In genomic region chr3:152270944-152271343, GRCh38 we compare ENCODE assay signal across 8 cellular contexts. TPM values are rescaled to one million over a fixed set of nuclear protein-coding genes. Genes with fewer than 3 reads are reported as not detected.
DNase-seq lines count a peak whose midpoint lies in the region; ATAC-seq and TF ChIP-seq lines count a peak whose summit lies in the region.

No MANE protein-coding gene starts in this region.

- H3K9me3 ChIP-seq in HCT116 (ENCODE audit: control insufficient read depth in 1 of 2, insufficient read depth in 1 of 2, low read depth in 1 of 2, low read length in 2 of 2): no peaks in the 10 kb centered on the region

- TF ChIP-seq CTCF in HCT116 (IDR thresholded peaks at IDR 0.05 in 2 of 3, conservative IDR thresholded peaks at IDR 0.05 in 1 of 3; ENCODE audit: borderline replicate concordance in 1 of 3, insufficient read depth in 1 of 3, low read depth in 2 of 3, low read length in 2 of 3): no peak
- TF ChIP-seq CTCF in VCaP (conservative IDR thresholded peaks at IDR 0.05): no peak
- TF ChIP-seq CTCF in foreskin fibroblast (IDR thresholded peaks at IDR 0.05; ENCODE audit: low read depth, low read length): no peak

- H2AFZ ChIP-seq in HCT116 (ENCODE audit: low read depth, low read length, poor library complexity, severe bottlenecking): no peak overlapping the region

- no peaks in the 10 kb centered on the region for H3K9me2 ChIP-seq in HCT116 (ENCODE audit: insufficient read depth)

- DNase-seq in HCT116 (ENCODE audit: low read depth, low spot score) (no peak), foreskin fibroblast (no peak), NCI-H2227 (lab: John Stamatoyannopoulos, UW; ENCODE audit: unreplicated experiment) (no peak), SHP77 treated with DMSO at 0.1 percent for 48 hours (lab: John Stamatoyannopoulos, UW) (no peak), MV-4-11 (lab: John Stamatoyannopoulos, UW) (no peak)
- no peak for DNase-seq in stimulated activated CD4-positive, alpha-beta T cell treated with anti-CD3 and anti-CD28 coated beads, Interleukin-4, amount 100 ng/mL, for 24 hours

- H3K4me2 ChIP-seq in HCT116 (ENCODE audit: low read length): peak overlapping the region; percentile 72

- peaks cover 1% of the 10 kb centered on the region; the same call in 1 of the 2 replicates for H4K20me1 ChIP-seq in HCT116 (ENCODE audit: insufficient read depth)

- H3K27ac ChIP-seq in HCT116 (ENCODE audit: low read depth, low read length) (peak overlapping the region; percentile 90; the same call in 1 of the 2 replicates), VCaP (peak overlapping the region; percentile 97), skin epidermis (peak overlapping the region in 19 of 21 experiments; percentile 92 to 100 (median 98))

- peak overlapping the region; percentile 88; the same call in 1 of the 2 replicates for H3K9ac ChIP-seq in HCT116 (ENCODE audit: low read length)

- RAD21 ChIA-PET in HCT116 (lab: Charles Lee; ENCODE audit: low non-redundant PET in 1 of 2, low total read pairs in 2 of 2, uncharacterized antibody in 2 of 2, unreplicated experiment in 2 of 2): no interaction called here

- H3K4me1 ChIP-seq in HCT116 (ENCODE audit: control insufficient read depth in 1 of 2, insufficient read depth in 2 of 2, low read length in 2 of 2): peaks cover 52 to 61% of the 10 kb centered on the region in 2 experiments

- H3K79me2 ChIP-seq in HCT116 (ENCODE audit: insufficient read depth, low read length): peaks cover 71% of the 10 kb centered on the region

- no peak for TF ChIP-seq POLR2A in HCT116 (IDR thresholded peaks at IDR 0.05; ENCODE audit: borderline replicate concordance, extremely low read depth, insufficient read depth, insufficient read length)

- peak overlapping the region; percentile 77 to 88; a peak in 3 of 4 replicates for H3K4me3 ChIP-seq in HCT116 (replicated peaks in 1 of 2; ENCODE audit: low read depth in 1 of 2, low read length in 2 of 2)
- peak overlapping the region; percentile 62 to 73 for H3K4me3 ChIP-seq in foreskin fibroblast (ENCODE audit: low read depth in 1 of 2, low read length in 2 of 2)
- H3K4me3 ChIP-seq in skin epidermis: peak overlapping the region; percentile 68 to 95 (median 80)

- intact Hi-C loops in HCT116 (cut with micrococcal nuclease): loop anchor here (5.0 kb wide), 2 partner anchors 171 to 294 kb away; no protein-coding TSS in a partner anchor

- no TSS peak for BruUV-seq in HCT116 (replicated peaks; lab: Mats Ljungman, UMichigan)

- no peak for TF ChIP-seq RAD21 in HCT116 (IDR thresholded peaks at IDR 0.05; ENCODE audit: low read depth)

- CTCF ChIA-PET in HCT116 (lab: Charles Lee): no interaction called here

- POLR2A ChIA-PET in HCT116 (lab: Charles Lee): no interaction called here

- no peaks in the 10 kb centered on the region for H3K27me3 ChIP-seq in HCT116 (ENCODE audit: insufficient read depth, low read length)

- no peak for ATAC-seq in HCT116

- no peaks in the 10 kb centered on the region for H3K36me3 ChIP-seq in HCT116 (ENCODE audit: control insufficient read depth in 1 of 2, insufficient read depth in 2 of 2, low read length in 2 of 2)

TF ChIP-seq in HCT116, 20 proteins besides CTCF, POLR2A, EP300 and RAD21:
- TF ChIP-seq ZNF274 (IDR thresholded peaks at IDR 0.05; ENCODE audit: low read depth, low read length): no peak
- TF ChIP-seq, protein P1, sequence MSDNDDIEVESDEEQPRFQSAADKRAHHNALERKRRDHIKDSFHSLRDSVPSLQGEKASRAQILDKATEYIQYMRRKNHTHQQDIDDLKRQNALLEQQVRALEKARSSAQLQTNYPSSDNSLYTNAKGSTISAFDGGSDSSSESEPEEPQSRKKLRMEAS (IDR thresholded peaks at IDR 0.05): no peak
- TF ChIP-seq SP1 (IDR thresholded peaks at IDR 0.05; ENCODE audit: low read depth): no peak
- no peak for TF ChIP-seq TCF7L2 (IDR thresholded peaks at IDR 0.05; ENCODE audit: borderline replicate concordance, extremely low read depth, insufficient read depth, insufficient read length)
- TF ChIP-seq REST (IDR thresholded peaks at IDR 0.05; ENCODE audit: low read depth): no peak
- TF ChIP-seq FOSL1 (IDR thresholded peaks at IDR 0.05; ENCODE audit: low read depth): no peak
- no peak for TF ChIP-seq YY1 (IDR thresholded peaks at IDR 0.05; ENCODE audit: extremely low read depth, insufficient replicate concordance, low read depth, low read length)
- no peak for TF ChIP-seq ZBTB33 (IDR thresholded peaks at IDR 0.05; ENCODE audit: extremely low read depth, insufficient replicate concordance, low read length)
- TF ChIP-seq CBX3 (IDR thresholded peaks at IDR 0.05; ENCODE audit: low read depth): no peak
- TF ChIP-seq CEBPB (IDR thresholded peaks at IDR 0.05; ENCODE audit: low read depth): no peak
- TF ChIP-seq EZH2 (IDR thresholded peaks at IDR 0.05): no peak

RNA-seq across cellular contexts. Expression of gene MBNL1, which starts 2.2 kb away (rescaled TPM):
- 200 TPM for total RNA-seq in HCT116 (2021; ENCODE audit: unreplicated experiment)
- polyA plus RNA-seq in HCT116 (2012): 69.4 and 70.1 TPM in 2 replicates
